ENCODE assay signal across 23 cellular contexts in the genomic region with DNA sequence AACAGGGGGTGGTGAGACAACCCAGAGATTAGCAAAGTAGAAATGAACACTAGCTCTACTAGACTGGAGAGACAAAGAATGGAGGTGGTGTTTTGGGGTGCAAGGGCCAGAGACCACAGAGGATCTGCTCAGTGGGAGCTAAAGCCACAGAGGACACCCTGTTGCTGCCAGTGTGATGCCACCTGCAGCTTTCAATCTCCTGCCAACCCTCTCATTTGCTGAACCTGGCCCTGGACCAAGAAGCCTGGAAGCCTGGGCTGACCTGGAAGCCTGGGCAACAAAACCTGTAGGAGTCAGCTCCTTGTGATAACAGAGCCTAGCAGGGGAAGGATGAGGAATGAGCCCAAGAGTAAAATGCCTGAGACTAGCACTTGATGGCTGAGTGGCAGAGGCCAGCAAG.
"Had no signal": no experiment of that assay in that cellular context is flagged by ENCODE, and none has a peak within 500 bp of the region (broad histone marks: within the 10 kb centered on the region; RNA-seq: fewer than 3 reads in every experiment).

No MANE protein-coding gene starts in this region.

- H3K27ac ChIP-seq: HL-60, KMS-11, RWPE1 had no signal

- H3K9me3 ChIP-seq: MG63 had no signal

- H3K9ac ChIP-seq: KMS-11 had no signal

- H3K27me3 ChIP-seq: MG63 had no signal

- H3K4me2 ChIP-seq: KMS-11 had no signal

- DNase-seq: Kasumi-1; MG63; NCI-H1092; NCI-H1105 treated with DMSO at 0.1 percent for 48 hours; NCI-H1417 treated with DMSO at 0.1 percent for 48 hours; NCI-H146; NCI-H1694 treated with DMSO at 0.1 percent for 48 hours; NCI-H1930; NCI-H2081; NCI-H2107; NCI-H2227 treated with DMSO at 0.1 percent for 48 hours; NCI-H524; NCI-H526 treated with DMSO at 0.1 percent for 48 hours; NCI-H748 treated with DMSO at 0.1 percent for 48 hours; NK-92 treated with Interleukin-12 subunit alpha and Interleukin-12 subunit beta, amount 100 ng/mL, for 24 hours; PC-3; SHP77 had no signal

- H3K4me3 ChIP-seq: K562, MG63 had no signal

- ATAC-seq: K562, Panc1, PC-3, SK-N-SH treated with all-trans-retinoic acid at 6 μM for 48 hours had no signal

- H3K36me3 ChIP-seq: MG63 had no signal
